8 cellular contexts compared by ENCODE assay signal in genomic region chr3:193746832-193747231, GRCh38.
"Had no signal": no experiment of that assay in that cellular context is flagged by ENCODE, and none has a peak within 500 bp of the region (broad histone marks: within the 10 kb centered on the region; RNA-seq: fewer than 3 reads in every experiment).

No MANE protein-coding gene starts in this region.

- H2AFZ ChIP-seq: GM23338 had no signal

- H3K4me3 ChIP-seq: GM23338 had no signal

- H3K27ac ChIP-seq: HL-60 had no signal

- DNase-seq: H9, HCEC 1CT, KG1 had no signal

- FAIRE-seq: H1, H54, HepG2 had no signal

- H3K4me2 ChIP-seq: GM23338 had no signal

- ATAC-seq: GM23338, HepG2 had no signal
